11 cellular contexts compared by ENCODE assay signal in the genomic region with DNA sequence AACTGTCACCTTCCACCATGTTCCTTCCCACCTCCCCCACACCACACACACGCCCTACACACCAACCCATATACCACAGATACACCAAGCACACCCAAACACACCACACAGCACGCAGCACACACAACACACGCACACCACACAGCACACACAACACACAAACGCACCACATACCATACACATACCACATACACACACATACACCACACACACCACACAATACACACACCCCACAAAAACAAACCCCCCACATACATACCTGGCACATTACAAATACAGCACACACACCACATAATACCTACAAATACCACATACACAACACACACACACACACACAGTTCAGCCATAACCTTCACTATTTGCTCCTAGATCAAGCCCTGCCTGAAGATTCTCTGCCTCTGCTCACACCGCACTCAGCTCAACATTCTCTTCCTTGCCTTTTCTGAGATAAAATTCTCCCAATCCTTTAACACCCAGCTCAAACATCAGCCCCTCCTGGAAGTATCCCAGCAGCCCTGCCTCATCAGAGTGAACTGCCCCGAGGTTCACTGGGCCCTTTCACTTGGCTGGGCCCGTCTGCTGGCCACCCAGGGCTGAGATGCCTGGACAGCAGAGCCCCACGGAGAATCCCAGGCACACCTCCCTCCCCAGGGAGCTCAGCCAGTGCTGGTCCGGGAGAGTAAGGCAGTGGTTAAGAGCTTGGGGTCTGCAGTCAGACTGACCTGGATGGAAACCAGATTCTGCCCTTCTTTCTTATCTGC.
DNase-seq lines count a peak whose midpoint lies in the region; ATAC-seq and TF ChIP-seq lines count a peak whose summit lies in the region.
"Had no signal": no experiment of that assay in that cellular context is flagged by ENCODE, and none has a peak within 500 bp of the region (broad histone marks: within the 10 kb centered on the region; RNA-seq: fewer than 3 reads in every experiment).

No MANE protein-coding gene starts in this region.

- H3K27me3 ChIP-seq in neutrophil: no peaks in the 10 kb centered on the region
- H3K27me3 ChIP-seq: pancreas had no signal

- TF ChIP-seq CTCF in AG10803 (conservative IDR thresholded peaks at IDR 0.05; ENCODE audit: low read length): no peak
- no peak for TF ChIP-seq CTCF in RWPE1 (conservative IDR thresholded peaks at IDR 0.05; ENCODE audit: low read depth)
- no peak for TF ChIP-seq CTCF in neutrophil (IDR thresholded peaks at IDR 0.05)

- peak overlapping the region; percentile 97 for H3K27ac ChIP-seq in RWPE1
- H3K27ac ChIP-seq in epithelial cell of prostate: peak overlapping the region; percentile 15
- peak overlapping the region; percentile 74 for H3K27ac ChIP-seq in neutrophil
- H3K27ac ChIP-seq: pancreas had no signal

- CTCF ChIA-PET in RWPE1 (lab: Yijun Ruan, JAX): interaction anchor here (0.9 to 1.6 kb wide), 3 partner anchors 14 to 24 kb away, joined by 3 to 4 read pairs (median 3); no protein-coding TSS in a partner anchor

- ATAC-seq in GM19463 (IDR thresholded peaks at IDR 0.05; ENCODE audit: unreplicated experiment): no peak
- no peak for ATAC-seq in HG03571 (IDR thresholded peaks at IDR 0.05; ENCODE audit: unreplicated experiment)

- no peaks in the 10 kb centered on the region for H3K9me3 ChIP-seq in neutrophil
- H3K9me3 ChIP-seq: pancreas had no signal

- no peaks in the 10 kb centered on the region for H3K4me1 ChIP-seq in neutrophil (ENCODE audit: control insufficient read depth in 1 of 2, insufficient read depth in 1 of 2, low read depth in 1 of 2, low read length in 1 of 2)
- H3K4me1 ChIP-seq: pancreas had no signal

- POLR2A ChIA-PET in RWPE1 (lab: Yijun Ruan, JAX; ENCODE audit: low non-redundant PET): no interaction called here

- DNase-seq in AG10803 (ENCODE audit: low read depth): peak; percentile 9
- DNase-seq in RWPE1 (ENCODE audit: low spot score): no peak
- DNase-seq in epithelial cell of prostate (ENCODE audit: low read depth, low spot score): no peak
- DNase-seq in SW480 (ENCODE audit: low spot score): no peak
- no peak for DNase-seq in AG08396 (ENCODE audit: low spot score)
- DNase-seq: activated naive CD4-positive, alpha-beta T cell treated with anti-CD3 and anti-CD28 coated beads, Interleukin-2, amount 50 U/mL, for 16 hours; NCI-H1694 treated with DMSO at 0.1 percent for 48 hours had no signal

- peaks cover 92% of the 10 kb centered on the region for H3K36me3 ChIP-seq in neutrophil
- H3K36me3 ChIP-seq: pancreas had no signal

- H3K4me3 ChIP-seq in AG10803 (ENCODE audit: low read length) (no peak overlapping the region), neutrophil (ENCODE audit: low read depth in 1 of 2, low read length in 1 of 2) (no peak overlapping the region)
- H3K4me3 ChIP-seq: pancreas had no signal

Comparison
In these comparisons a context has a peak if more than half of its experiments do, and no peak if none do; other contexts are left out.
1. H3K27ac ChIP-seq: peak in every context shown above with its lines; median percentile 97 in RWPE1; 74 in neutrophil; 15 in epithelial cell of prostate.